8 cellular contexts compared by ENCODE assay signal in the genomic region with DNA sequence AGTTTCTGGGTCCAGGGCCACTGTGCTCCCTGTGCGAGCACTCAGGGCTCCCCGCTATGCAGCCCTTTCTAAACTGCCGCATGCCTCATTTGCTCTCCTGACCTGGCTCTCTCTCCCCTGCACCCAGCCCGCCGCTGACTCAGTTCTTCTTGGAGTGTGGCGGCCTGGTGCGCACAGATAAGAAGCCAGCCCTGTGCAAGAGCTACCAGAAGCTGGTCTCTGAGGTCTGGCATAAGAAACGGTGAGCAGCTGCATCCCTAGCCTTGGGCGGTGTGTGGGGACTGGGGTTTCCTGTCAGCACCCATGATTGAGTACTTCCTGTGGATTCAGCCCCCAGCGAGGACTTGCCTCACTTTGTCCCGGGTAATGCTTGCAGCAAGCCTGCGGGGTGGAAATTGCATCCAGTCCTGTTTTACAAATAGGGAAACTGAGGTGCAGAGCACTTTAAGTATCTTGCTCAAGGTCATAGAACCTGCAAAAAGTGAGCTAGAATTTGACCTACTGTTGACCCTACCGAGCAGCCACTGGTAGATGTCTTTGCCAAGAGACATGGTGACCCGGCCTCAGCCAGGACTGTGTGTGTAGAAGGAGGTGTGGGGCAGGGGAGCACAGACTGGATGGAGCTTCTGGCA. TPM values are rescaled to one million over a fixed set of nuclear protein-coding genes. Genes with fewer than 3 reads are reported as not detected.
DNase-seq lines count a peak whose midpoint lies in the region; ATAC-seq, FAIRE-seq and TF ChIP-seq lines count a peak whose summit lies in the region.

No MANE protein-coding gene starts in this region.

- no peak overlapping the region for H3K9ac ChIP-seq in endodermal cell (ENCODE audit: extremely low read depth, low read length, poor library complexity, severe bottlenecking)

- H3K27ac Mint-ChIP-seq in endodermal cell = no peak overlapping the region

- H3K4me3 Mint-ChIP-seq in endodermal cell = no peak overlapping the region

- FAIRE-seq in GM19239 (lab: Jason Lieb, UNC) (no peak), RCC 7860 (lab: Jason Lieb, UNC) (no peak)

- DNase-seq in HL-60 (ENCODE audit: low read depth in 1 of 2, low spot score in 1 of 2) (peak; percentile 77 to 98), T-helper 9 cell (peak; percentile 67), brain microvascular endothelial cell (peak; percentile 72), GM19239 (ENCODE audit: insufficient read length, low spot score) (no peak), RCC 7860 (ENCODE audit: low spot score) (no peak), endodermal cell (no peak)
- DNase-seq in stimulated activated CD4-positive, alpha-beta T cell treated with anti-CD3 and anti-CD28 coated beads, Interleukin-4, amount 100 ng/mL, for 4 hours = peak; percentile 45 to 56

- no peaks in the 10 kb centered on the region for H3K4me1 Mint-ChIP-seq in endodermal cell

- H3K27ac ChIP-seq in HL-60 (replicated peaks) = peak overlapping the region; percentile 80
- no peak overlapping the region for H3K27ac ChIP-seq in brain microvascular endothelial cell
- no peak overlapping the region for H3K27ac ChIP-seq in endodermal cell (ENCODE audit: low read depth, low read length)

- no peak overlapping the region for H3K4me3 ChIP-seq in HL-60 (replicated peaks; ENCODE audit: insufficient read depth, low read length)
- H3K4me3 ChIP-seq in brain microvascular endothelial cell (ENCODE audit: low read depth, low read length) = no peak overlapping the region
- H3K4me3 ChIP-seq in endodermal cell (ENCODE audit: low read length) = no peak overlapping the region

- no peak for TF ChIP-seq CTCF in HL-60 (IDR thresholded peaks at IDR 0.05; ENCODE audit: insufficient read depth, low read length)
- no peak for TF ChIP-seq CTCF in brain microvascular endothelial cell (IDR thresholded peaks at IDR 0.05; ENCODE audit: low read depth, low read length, missing control alignments)
- TF ChIP-seq CTCF in endodermal cell (conservative IDR thresholded peaks at IDR 0.05) = no peak

- no peaks in the 10 kb centered on the region for H3K9me3 Mint-ChIP-seq in endodermal cell

- H3K27me3 ChIP-seq in HL-60 (ENCODE audit: insufficient read depth, poor library complexity, severe bottlenecking) = no peaks in the 10 kb centered on the region
- H3K27me3 ChIP-seq in brain microvascular endothelial cell (replicated peaks) = no peaks in the 10 kb centered on the region
- H3K27me3 ChIP-seq in endodermal cell (ENCODE audit: control insufficient read depth, insufficient read depth, low read length, poor library complexity, severe bottlenecking) = no peaks in the 10 kb centered on the region

- in situ Hi-C loops in brain microvascular endothelial cell (cut with HindIII; ENCODE audit: low pct_ligation_motif_present, low sequenced_read_pairs) = no loop called here

- no peaks in the 10 kb centered on the region for H3K27me3 Mint-ChIP-seq in endodermal cell (ENCODE audit: insufficient read depth)

- H3K36me3 Mint-ChIP-seq in endodermal cell (ENCODE audit: low read depth) = peaks cover 37% of the 10 kb centered on the region

- H3K4me1 ChIP-seq in endodermal cell (ENCODE audit: control insufficient read depth, insufficient read depth, low read length) = no peaks in the 10 kb centered on the region

- H3K36me3 ChIP-seq in brain microvascular endothelial cell (replicated peaks) (peaks cover 39% of the 10 kb centered on the region), endodermal cell (ENCODE audit: control insufficient read depth, insufficient read depth, low read length) (peaks cover 17% of the 10 kb centered on the region)

- ATAC-seq in GM21360 (IDR thresholded peaks at IDR 0.05; ENCODE audit: unreplicated experiment) = no peak

- 85 to 91% methylated on average over 13 to 14 of the region's 14 CpGs for WGBS in endodermal cell (ENCODE audit: insufficient coverage in 1 of 2, insufficient read length in 1 of 2), 2 experiments

- no peaks in the 10 kb centered on the region for H3K9me3 ChIP-seq in endodermal cell (ENCODE audit: control insufficient read depth, low read length)

RNA-seq across cellular contexts. Expression of a gene that starts 27.9 kb away (rescaled TPM):
- 10 to 100 TPM; 24.4 to 25.8 TPM for total RNA-seq in endodermal cell
- polyA plus RNA-seq in endodermal cell (2013, experiment 1 of 2) = 23.8 TPM
- 20.7 TPM for polyA plus RNA-seq in endodermal cell (2013, experiment 2 of 2)

RNA-seq across cellular contexts. Expression of a gene that starts 28.1 kb away (rescaled TPM):
- 10 to 100 TPM; 29.9 to 34.1 TPM for total RNA-seq in endodermal cell
- polyA plus RNA-seq in endodermal cell (2013, experiment 1 of 2) = 42.8 TPM
- 38.7 TPM for polyA plus RNA-seq in endodermal cell (2013, experiment 2 of 2)

RNA-seq across cellular contexts. Expression of a gene that starts 39.2 kb away (rescaled TPM):
- 10 to 100 TPM; 48.4 to 49.9 TPM for total RNA-seq in endodermal cell
- polyA plus RNA-seq in endodermal cell (2013, experiment 1 of 2) = 40.8 TPM
- 38.2 TPM for polyA plus RNA-seq in endodermal cell (2013, experiment 2 of 2)

Comparison
In these comparisons a context has a peak if more than half of its experiments do, and no peak if none do; other contexts are left out.
1. DNase-seq: peak in HL-60 (2 of 2), T-helper 9 cell (single experiment), brain microvascular endothelial cell (single experiment) and stimulated activated CD4-positive, alpha-beta T cell treated with anti-CD3 and anti-CD28 coated beads, Interleukin-4, amount 100 ng/mL, for 4 hours (2 of 2); none in GM19239 (single experiment), RCC 7860 (single experiment) and endodermal cell (single experiment).